ENCODE assay signal across 13 cellular contexts in the genomic region with DNA sequence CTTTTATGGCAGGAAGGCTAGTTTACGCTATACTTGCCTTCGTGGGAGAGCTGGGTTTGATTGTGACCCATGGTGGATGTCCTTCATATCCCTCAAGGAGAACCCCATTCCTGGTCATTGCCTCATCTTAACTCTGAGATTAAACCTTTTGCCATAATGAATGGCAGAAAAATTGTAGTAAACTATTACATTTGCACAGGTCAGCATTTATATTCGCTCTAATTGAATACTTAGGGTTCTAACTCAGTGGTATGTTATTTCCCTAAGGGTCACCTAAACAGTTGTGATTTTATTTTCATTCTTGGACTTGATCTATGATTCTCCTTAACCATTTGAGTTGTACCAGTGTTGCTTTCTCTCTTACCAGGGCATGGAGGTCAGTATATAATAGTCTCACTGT. TPM values are rescaled to one million over a fixed set of nuclear protein-coding genes. Genes with fewer than 3 reads are reported as not detected.
DNase-seq lines count a peak whose midpoint lies in the region; ATAC-seq, FAIRE-seq and TF ChIP-seq lines count a peak whose summit lies in the region.
"Had no signal": no experiment of that assay in that cellular context is flagged by ENCODE, and none has a peak within 500 bp of the region (broad histone marks: within the 10 kb centered on the region; RNA-seq: fewer than 3 reads in every experiment).

No MANE protein-coding gene starts in this region.

- no peak overlapping the region for H2AFZ ChIP-seq in K562 (ENCODE audit: low read depth, low read length)

- no peak overlapping the region for H3K9ac ChIP-seq in K562 (ENCODE audit: insufficient read depth in 1 of 2, low read depth in 2 of 2, low read length in 2 of 2)

- CTCF ChIA-PET in K562 (lab: Yijun Ruan, JAX; ENCODE audit: low intra/inter-chr PET ratio): no interaction called here

- no TSS peak for BruUV-seq in K562 (replicated peaks; lab: Mats Ljungman, UMichigan)

- peaks cover 8% of the 10 kb centered on the region for H3K36me3 Mint-ChIP-seq in T-helper 2 cell treated with Interferon-gamma antibody and Interleukin-4, amounts not matched to agents 5 μg/mL and 100 μg/mL, for 36 hours (ENCODE audit: low read depth)

- H3K4me3 Mint-ChIP-seq in T-helper 2 cell treated with Interferon-gamma antibody and Interleukin-4, amounts not matched to agents 5 μg/mL and 100 μg/mL, for 36 hours: peak overlapping the region; percentile 63
- H3K4me3 Mint-ChIP-seq: H9 had no signal

- H3K27ac Mint-ChIP-seq in T-helper 2 cell treated with Interferon-gamma antibody and Interleukin-4, amounts not matched to agents 5 μg/mL and 100 μg/mL, for 36 hours: peak overlapping the region; percentile 96

- H3K9me3 ChIP-seq in KOPT-K1 (ENCODE audit: insufficient read depth, low read length, poor library complexity, severe bottlenecking) (no peaks in the 10 kb centered on the region), K562 (replicated peaks; ENCODE audit: control insufficient read depth, insufficient read depth, low read depth, low read length) (no peaks in the 10 kb centered on the region), sigmoid colon (no peaks in the 10 kb centered on the region)
- H3K9me3 ChIP-seq: right atrium auricular region had no signal

- TF ChIP-seq CTCF in K562 (IDR thresholded peaks at IDR 0.05 in 2 of 3, conservative IDR thresholded peaks at IDR 0.05 in 1 of 3; ENCODE audit: insufficient read depth in 2 of 3, low read depth in 1 of 3, low read length in 3 of 3) (no peak), sigmoid colon (IDR thresholded peaks at IDR 0.05) (no peak)

- H3K27me3 Mint-ChIP-seq in T-helper 2 cell treated with Interferon-gamma antibody and Interleukin-4, amounts not matched to agents 5 μg/mL and 100 μg/mL, for 36 hours (ENCODE audit: low read depth): no peaks in the 10 kb centered on the region

- TF ChIP-seq EP300 in K562 (IDR thresholded peaks at IDR 0.05; ENCODE audit: low read length) (no peak), sigmoid colon (IDR thresholded peaks at IDR 0.05) (no peak)

- H3K4me3 ChIP-seq in K562: no peak overlapping the region
- no peak overlapping the region for H3K4me3 ChIP-seq in sigmoid colon
- H3K4me3 ChIP-seq: right atrium auricular region had no signal

- intact Hi-C loops in K562 (cut with micrococcal nuclease) (no loop called here), sigmoid colon (cut with DNase I) (no loop called here)

- H3K27me3 ChIP-seq in K562 (ENCODE audit: control insufficient read depth in 2 of 2, insufficient read depth in 2 of 2, low read length in 2 of 2) (no peaks in the 10 kb centered on the region; a peak in 2 of 5 replicates), sigmoid colon (no peaks in the 10 kb centered on the region)
- H3K27me3 ChIP-seq: right atrium auricular region had no signal

- H3K36me3 ChIP-seq in KOPT-K1 (ENCODE audit: insufficient read depth, low read length) (no peaks in the 10 kb centered on the region), K562 (ENCODE audit: control insufficient read depth, insufficient read depth, low read length) (no peaks in the 10 kb centered on the region), sigmoid colon (no peaks in the 10 kb centered on the region)
- H3K36me3 ChIP-seq: right atrium auricular region had no signal

- TF ChIP-seq RAD21 in K562 (CRISPR knock-in tag; conservative IDR thresholded peaks at IDR 0.05 in 1 of 2, IDR thresholded peaks at IDR 0.05 in 1 of 2): no peak

- no peak overlapping the region for H3K4me2 ChIP-seq in K562 (ENCODE audit: insufficient read depth, low read length)

- no peaks in the 10 kb centered on the region for H3K9me1 ChIP-seq in K562 (ENCODE audit: control insufficient read depth, insufficient read depth, low read length)

- H3K27ac ChIP-seq in KOPT-K1 (ENCODE audit: low read depth, low read length, poor library complexity, severe bottlenecking): peak overlapping the region; percentile 78
- H3K27ac ChIP-seq in K562 (ENCODE audit: extremely low read depth, low read depth, low read length): no peak overlapping the region
- H3K27ac ChIP-seq in sigmoid colon: peak overlapping the region in 3 of 4 donors; percentile 22 to 57 (median 54)

- H3K4me1 ChIP-seq in K562 (replicated peaks in 1 of 2; ENCODE audit: control insufficient read depth in 2 of 2, insufficient read depth in 2 of 2, low read length in 2 of 2) (no peaks in the 10 kb centered on the region), sigmoid colon (peaks cover 0 to 14% (median 2%) of the 10 kb centered on the region in 4 donors)

- in situ Hi-C loops in K562 (cut with MboI): no loop called here

- peaks cover 52% of the 10 kb centered on the region for H3K4me1 Mint-ChIP-seq in T-helper 2 cell treated with Interferon-gamma antibody and Interleukin-4, amounts not matched to agents 5 μg/mL and 100 μg/mL, for 36 hours (ENCODE audit: low read depth)

- no peak for DNase-seq in T-helper 2 cell treated with Interferon-gamma antibody and Interleukin-4, amounts not matched to agents 5 μg/mL and 100 μg/mL, for 36 hours (ENCODE audit: low spot score)
- no peak for DNase-seq in T-helper 2 cell
- no peak for DNase-seq in K562 (ENCODE audit: extremely low read depth in 1 of 4, low spot score in 3 of 4)
- DNase-seq in sigmoid colon: no peak
- DNase-seq in GOT3 (lab: John Stamatoyannopoulos, UW): no peak
- DNase-seq: dermis blood vessel endothelial cell; H9; stimulated activated CD4-positive, alpha-beta T cell treated with anti-CD3 and anti-CD28 coated beads, Interleukin-2, amount 100 ng/mL, for 48 hours had no signal

- POLR2A ChIA-PET in K562 (lab: Yijun Ruan, JAX): interaction anchor here (0.6 kb wide), 1 partner anchor 9 kb away, joined by 3 read pairs; no protein-coding TSS in a partner anchor

- no peaks in the 10 kb centered on the region for H4K20me1 ChIP-seq in K562 (replicated peaks; ENCODE audit: control insufficient read depth, insufficient read depth, low read length)

- TF ChIP-seq POLR2A in K562 (conservative IDR thresholded peaks at IDR 0.05) (no peak), sigmoid colon (IDR thresholded peaks at IDR 0.05) (no peak)

- H3K9me3 Mint-ChIP-seq in T-helper 2 cell treated with Interferon-gamma antibody and Interleukin-4, amounts not matched to agents 5 μg/mL and 100 μg/mL, for 36 hours: peaks cover 4% of the 10 kb centered on the region

- ATAC-seq in K562 (no peak), HG03097 (IDR thresholded peaks at IDR 0.05; ENCODE audit: low FRiP score, unreplicated experiment) (no peak), HG03159 (IDR thresholded peaks at IDR 0.05; ENCODE audit: unreplicated experiment) (no peak)
- ATAC-seq: Right ventricle myocardium inferior had no signal

- no peaks in the 10 kb centered on the region for H3K79me2 ChIP-seq in K562 (ENCODE audit: control insufficient read depth, insufficient read depth, low read length)

- no peak for FAIRE-seq in K562 (lab: Jason Lieb, UNC)

- 3% methylated on average over 3 of the region's 3 CpGs for WGBS in K562 (ENCODE audit: insufficient coverage, low coverage, missing lambda C conversion rate)
- 91 to 92% methylated on average over 3 of the region's 3 CpGs for WGBS in sigmoid colon, 2 donors

TF ChIP-seq in K562, 482 proteins besides CTCF, POLR2A, EP300 and RAD21 (continues in another document):
- TF ChIP-seq ZBTB8A (IDR thresholded peaks at IDR 0.05; ENCODE audit: partially characterized antibody) (no peak), HMGN3 (IDR thresholded peaks at IDR 0.05; ENCODE audit: borderline replicate concordance, extremely low read depth, insufficient read length, low read depth, low read length) (no peak), CBFB (CRISPR knock-in tag; IDR thresholded peaks at IDR 0.05) (no peak), MAFG (tag; conservative IDR thresholded peaks at IDR 0.05) (no peak), MEF2D (tag; conservative IDR thresholded peaks at IDR 0.05; ENCODE audit: low read depth) (no peak)
- TF ChIP-seq, protein P1, sequence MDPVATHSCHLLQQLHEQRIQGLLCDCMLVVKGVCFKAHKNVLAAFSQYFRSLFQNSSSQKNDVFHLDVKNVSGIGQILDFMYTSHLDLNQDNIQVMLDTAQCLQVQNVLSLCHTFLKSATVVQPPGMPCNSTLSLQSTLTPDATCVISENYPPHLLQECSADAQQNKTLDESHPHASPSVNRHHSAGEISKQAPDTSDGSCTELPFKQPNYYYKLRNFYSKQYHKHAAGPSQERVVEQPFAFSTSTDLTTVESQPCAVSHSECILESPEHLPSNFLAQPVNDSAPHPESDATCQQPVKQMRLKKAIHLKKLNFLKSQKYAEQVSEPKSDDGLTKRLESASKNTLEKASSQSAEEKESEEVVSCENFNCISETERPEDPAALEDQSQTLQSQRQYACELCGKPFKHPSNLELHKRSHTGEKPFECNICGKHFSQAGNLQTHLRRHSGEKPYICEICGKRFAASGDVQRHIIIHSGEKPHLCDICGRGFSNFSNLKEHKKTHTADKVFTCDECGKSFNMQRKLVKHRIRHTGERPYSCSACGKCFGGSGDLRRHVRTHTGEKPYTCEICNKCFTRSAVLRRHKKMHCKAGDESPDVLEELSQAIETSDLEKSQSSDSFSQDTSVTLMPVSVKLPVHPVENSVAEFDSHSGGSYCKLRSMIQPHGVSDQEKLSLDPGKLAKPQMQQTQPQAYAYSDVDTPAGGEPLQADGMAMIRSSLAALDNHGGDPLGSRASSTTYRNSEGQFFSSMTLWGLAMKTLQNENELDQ (CRISPR knock-in tag; IDR thresholded peaks at IDR 0.05; ENCODE audit: borderline replicate concordance): no peak

RNA-seq across cellular contexts. Expression of gene PDK3, which starts 13.4 kb away (rescaled TPM):
- 0.39 and 2.7 TPM in 2 replicates for total RNA-seq in K562 (2011; cell fraction: chromatin; rRNA removed; ENCODE audit: low replicate concordance)
- total RNA-seq in K562 (2011; cell fraction: nucleolus; rRNA removed): 0.39 and 1.0 TPM in 2 replicates
- total RNA-seq in K562 (2011; cell fraction: nucleoplasm; rRNA removed): 0.61 and 0.81 TPM in 2 replicates
- total RNA-seq in K562 (2014; rRNA removed) (0.69 and 0.95 TPM in 2 replicates), K562 (2014; rRNA removed; fragmentation: Illumina TruSeq; extraction: Trizol) (0.95 and 1.2 TPM in 2 replicates), K562 (2015; rRNA removed; fragmentation: Illumina TruSeq; extraction: Trizol) (0.72 and 0.91 TPM in 2 replicates), K562 (2021) (1.0 TPM in 2 replicates), sigmoid colon (10 to 100 TPM; 47.6 to 63.2 (median 59.0) TPM)
- polyA plus RNA-seq in K562 (2011; rRNA removed) (1.6 and 4.9 TPM in 2 replicates), K562 (2014; fragmentation: Illumina TruSeq; extraction: Trizol) (0.79 and 1.3 TPM in 2 replicates), K562 (2014; fragmentation: Nextera tagmentation; extraction: Ambion mirVana) (under 1 TPM; 0.20 to 0.29 TPM), K562 (2014; rRNA removed) (1.1 and 1.4 TPM in 2 replicates), sigmoid colon (10 to 100 TPM in 1 of 3 donors, 1 to 10 TPM in 2; 3.6 to 11.1 (median 9.7) TPM)
- polyA plus RNA-seq in K562 (2011; cell fraction: cytosol; rRNA removed): 1.2 and 1.8 TPM in 2 replicates
- 0.79 and 1.00 TPM in 2 replicates for polyA plus RNA-seq in K562 (2011; cell fraction: nucleus; rRNA removed)
- 1.2 and 1.4 TPM in 2 replicates for polyA plus RNA-seq in K562 (2012)
- 1.4 and 4.2 TPM in 2 replicates for polyA minus RNA-seq in K562 (2011; rRNA and poly(A)+ RNA removed)
- polyA minus RNA-seq in K562 (2011; cell fraction: cytosol; rRNA and poly(A)+ RNA removed): 1.2 and 1.5 TPM in 2 replicates
- polyA minus RNA-seq in K562 (2011; cell fraction: nucleus; rRNA and poly(A)+ RNA removed): 0.22 and 0.54 TPM in 2 replicates

Comparison
In these comparisons a context has a peak if more than half of its experiments do, and no peak if none do; other contexts are left out.
1. RNA of gene PDK3, which starts 13.4 kb away (total RNA-seq): 47.6 to 63.2 TPM in sigmoid colon; 0.39 to 2.7 TPM in K562; every median in the first group is over 10 times any median in the second.